In the genomic region with DNA sequence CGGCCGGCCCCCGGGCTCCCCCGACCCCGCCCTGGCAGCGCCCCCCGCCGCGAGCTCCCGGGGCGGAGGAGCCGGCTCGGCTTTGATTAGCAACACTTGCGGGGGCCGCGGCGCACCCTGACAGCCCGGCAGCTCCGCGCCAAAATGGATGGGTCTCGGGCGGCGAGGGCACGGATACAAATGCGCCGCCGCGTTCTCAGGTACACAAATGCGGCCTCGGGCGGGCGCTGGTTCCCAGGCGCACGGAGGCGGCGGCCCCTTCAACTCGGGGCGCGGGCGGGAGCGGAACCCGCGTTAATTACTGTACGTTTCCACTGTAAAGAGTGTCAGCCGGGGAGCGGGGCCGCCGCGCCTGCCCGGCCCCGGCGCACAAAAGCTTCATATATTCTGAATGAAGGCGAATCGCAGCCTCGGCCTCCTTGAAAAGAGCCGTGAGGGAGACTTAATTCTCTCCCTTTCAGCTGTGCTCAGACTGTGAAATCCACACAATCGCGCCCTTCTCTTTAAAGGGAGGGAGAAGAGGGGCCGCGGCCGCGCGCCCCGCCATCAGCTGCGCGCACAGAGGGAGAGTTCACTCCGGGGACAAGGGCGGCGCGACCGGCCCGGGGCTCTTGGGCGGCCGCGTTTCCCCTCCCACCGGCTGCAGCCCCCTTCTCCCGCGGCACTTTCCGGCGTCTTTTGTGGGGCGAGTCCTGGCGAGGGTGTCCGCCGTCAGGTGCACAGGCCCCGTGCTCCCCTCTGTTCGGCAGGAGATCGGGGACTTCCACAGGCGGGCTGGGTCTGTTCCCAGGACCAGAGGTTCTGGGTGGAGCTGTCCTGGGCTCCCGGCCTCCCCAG, we compare ENCODE assay signal across 10 cellular contexts. TPM values are rescaled to one million over a fixed set of nuclear protein-coding genes. Genes with fewer than 3 reads are reported as not detected.
DNase-seq lines count a peak whose midpoint lies in the region; ATAC-seq and TF ChIP-seq lines count a peak whose summit lies in the region.
"Had no signal": no experiment of that assay in that cellular context is flagged by ENCODE, and none has a peak within 500 bp of the region (broad histone marks: within the 10 kb centered on the region; RNA-seq: fewer than 3 reads in every experiment).

No MANE protein-coding gene starts in this region.

- H3K36me3 ChIP-seq in H7 (replicated peaks; ENCODE audit: control insufficient read depth, insufficient read depth, low read length) (no peaks in the 10 kb centered on the region), RWPE2 (ENCODE audit: low read depth) (no peaks in the 10 kb centered on the region), gastroesophageal sphincter (no peaks in the 10 kb centered on the region)

- no peaks in the 10 kb centered on the region for H3K9me3 ChIP-seq in RWPE2 (ENCODE audit: severe bottlenecking)
- H3K9me3 ChIP-seq in gastroesophageal sphincter: no peaks in the 10 kb centered on the region

- H3K4me1 ChIP-seq in RWPE2 (ENCODE audit: insufficient read depth, poor library complexity, severe bottlenecking) (no peaks in the 10 kb centered on the region), gastroesophageal sphincter (peaks cover 0 to 11% (median 4%) of the 10 kb centered on the region in 3 donors)

- POLR2A ChIA-PET in activated CD4-positive, alpha-beta memory T cell treated with anti-CD3 and anti-CD28 coated beads, Interleukin-2, amount 10 ng/mL, durations not matched to agents 7 days and 5 days (lab: Charles Lee): no interaction called here

- H3K27me3 ChIP-seq in H7 (ENCODE audit: control insufficient read depth, insufficient read depth, low read length) (peaks cover 45% of the 10 kb centered on the region), RWPE2 (ENCODE audit: insufficient read depth, poor library complexity, severe bottlenecking) (peaks cover 23% of the 10 kb centered on the region), gastroesophageal sphincter (peaks cover 75% of the 10 kb centered on the region)

- H3K27ac Mint-ChIP-seq in activated CD4-positive, alpha-beta memory T cell treated with anti-CD3 and anti-CD28 coated beads, Interleukin-2, amount 10 ng/mL, durations not matched to agents 7 days and 5 days: no peak overlapping the region
- H3K27ac Mint-ChIP-seq in activated T-cell treated with anti-CD3 and anti-CD28 coated beads, Interleukin-2, amount 50 U/mL, for 24 hours: no peak overlapping the region

- H3K9me3 Mint-ChIP-seq in activated CD4-positive, alpha-beta memory T cell treated with anti-CD3 and anti-CD28 coated beads, Interleukin-2, amount 10 ng/mL, durations not matched to agents 7 days and 5 days: no peaks in the 10 kb centered on the region
- H3K9me3 Mint-ChIP-seq in activated T-cell treated with anti-CD3 and anti-CD28 coated beads, Interleukin-2, amount 50 U/mL, for 24 hours: no peaks in the 10 kb centered on the region

- H3K27me3 Mint-ChIP-seq in activated CD4-positive, alpha-beta memory T cell treated with anti-CD3 and anti-CD28 coated beads, Interleukin-2, amount 10 ng/mL, durations not matched to agents 7 days and 5 days: peaks cover 38% of the 10 kb centered on the region
- H3K27me3 Mint-ChIP-seq in activated T-cell treated with anti-CD3 and anti-CD28 coated beads, Interleukin-2, amount 50 U/mL, for 24 hours: peaks cover 67% of the 10 kb centered on the region

- H3K4me3 ChIP-seq in H7 (ENCODE audit: insufficient read depth, low read depth, low read length) (peak overlapping the region; percentile 49), RWPE2 (ENCODE audit: severe bottlenecking) (peak overlapping the region; percentile 38), gastroesophageal sphincter (peak overlapping the region; percentile 2 to 48), retinal pigment epithelial cell (ENCODE audit: low read length) (peak overlapping the region; percentile 54)

- H3K4me1 Mint-ChIP-seq in activated CD4-positive, alpha-beta memory T cell treated with anti-CD3 and anti-CD28 coated beads, Interleukin-2, amount 10 ng/mL, durations not matched to agents 7 days and 5 days: no peaks in the 10 kb centered on the region
- H3K4me1 Mint-ChIP-seq in activated T-cell treated with anti-CD3 and anti-CD28 coated beads, Interleukin-2, amount 50 U/mL, for 24 hours (ENCODE audit: low read depth): no peaks in the 10 kb centered on the region

- CTCF ChIA-PET in activated CD4-positive, alpha-beta memory T cell treated with anti-CD3 and anti-CD28 coated beads, Interleukin-2, amount 10 ng/mL, durations not matched to agents 7 days and 5 days (lab: Charles Lee): no interaction called here

- no peak overlapping the region for H3K27ac ChIP-seq in RWPE2 (ENCODE audit: poor library complexity, severe bottlenecking)
- H3K27ac ChIP-seq in gastroesophageal sphincter: no peak overlapping the region
- H3K27ac ChIP-seq: HL-60 had no signal

- TF ChIP-seq CTCF in RWPE2 (IDR thresholded peaks at IDR 0.05; ENCODE audit: poor library complexity, severe bottlenecking) (no peak), gastroesophageal sphincter (IDR thresholded peaks at IDR 0.05) (no peak), retinal pigment epithelial cell (conservative IDR thresholded peaks at IDR 0.05; ENCODE audit: low read depth, low read length) (no peak)

- no peak for TF ChIP-seq EP300 in gastroesophageal sphincter (IDR thresholded peaks at IDR 0.05)

- H3K36me3 Mint-ChIP-seq in activated CD4-positive, alpha-beta memory T cell treated with anti-CD3 and anti-CD28 coated beads, Interleukin-2, amount 10 ng/mL, durations not matched to agents 7 days and 5 days (ENCODE audit: low read depth): no peaks in the 10 kb centered on the region
- H3K36me3 Mint-ChIP-seq in activated T-cell treated with anti-CD3 and anti-CD28 coated beads, Interleukin-2, amount 50 U/mL, for 24 hours (ENCODE audit: low read depth): no peaks in the 10 kb centered on the region

- ATAC-seq in RWPE2 (ENCODE audit: low read depth) (peak; percentile 59), gastroesophageal sphincter (no peak)

- no peak overlapping the region for H3K4me3 Mint-ChIP-seq in activated CD4-positive, alpha-beta memory T cell treated with anti-CD3 and anti-CD28 coated beads, Interleukin-2, amount 10 ng/mL, durations not matched to agents 7 days and 5 days
- H3K4me3 Mint-ChIP-seq in activated T-cell treated with anti-CD3 and anti-CD28 coated beads, Interleukin-2, amount 50 U/mL, for 24 hours: no peak overlapping the region

- DNase-seq in H7 (peak; percentile 79), RWPE2 (ENCODE audit: low spot score) (no peak), retinal pigment epithelial cell (ENCODE audit: low read depth) (no peak), SIG-M5 (lab: John Stamatoyannopoulos, UW) (no peak)
- DNase-seq in activated CD4-positive, CD25-positive, alpha-beta regulatory T cell treated with anti-CD3 and anti-CD28 coated beads, Interleukin-2, amount 50 U/mL, for 72 hours: no peak
- no peak for DNase-seq in activated CD4-positive, alpha-beta memory T cell treated with anti-CD3 and anti-CD28 coated beads, Interleukin-2, amount 10 ng/mL, durations not matched to agents 7 days and 5 days
- DNase-seq in activated T-cell treated with anti-CD3 and anti-CD28 coated beads, Interleukin-2, amount 50 U/mL, for 24 hours: no peak

- WGBS in gastroesophageal sphincter (ENCODE audit: low coverage in 1 of 2), 2 donors: 0 to 2% methylated on average over 1 to 11 of the region's 89 CpGs

- TF ChIP-seq POLR2A in gastroesophageal sphincter (IDR thresholded peaks at IDR 0.05): no peak

RNA-seq across cellular contexts. Expression of a gene that starts 27.0 kb away (rescaled TPM):
- total RNA-seq in H7 (2014; rRNA removed; shearing (Covaris generic)): 0.26 and 0.97 TPM in 2 replicates
- total RNA-seq in gastroesophageal sphincter: 1 to 10 TPM in 2 of 4 donors, under 1 TPM in 2; 0.81 to 2.6 (median 1.2) TPM
- not detected for total RNA-seq in activated CD4-positive, alpha-beta memory T cell treated with anti-CD3 and anti-CD28 coated beads, Interleukin-2, amount 10 ng/mL, durations not matched to agents 7 days and 5 days
- total RNA-seq: temporal lobe had no signal
